Comparison of ENCODE assay signal across 13 cellular contexts in genomic region chr16:32632096-32632495, GRCh38. TPM values are rescaled to one million over a fixed set of nuclear protein-coding genes. Genes with fewer than 3 reads are reported as not detected.
"Had no signal": no experiment of that assay in that cellular context is flagged by ENCODE, and none has a peak within 500 bp of the region (broad histone marks: within the 10 kb centered on the region; RNA-seq: fewer than 3 reads in every experiment).

No MANE protein-coding gene starts in this region.

RNA-seq across cellular contexts. Expression of gene TP53TG3, which starts 43.9 kb away (rescaled TPM):
- total RNA-seq: activated B cell treated with CpG ODN at 0.5 μM for 24 hours; activated CD4-positive, alpha-beta memory T cell treated with anti-CD3 and anti-CD28 coated beads for 36 hours; activated CD4-positive, alpha-beta memory T cell treated with anti-CD3 and anti-CD28 coated beads, Interleukin-2, amount 10 ng/mL, durations not matched to agents 7 days and 5 days; activated CD4-positive, alpha-beta T cell treated with anti-CD3 and anti-CD28 coated beads, Interleukin-2, amount 10 ng/mL, durations not matched to agents 24 days and 14 days; activated CD8-positive, alpha-beta memory T cell treated with anti-CD3 and anti-CD28 coated beads for 36 hours; activated CD8-positive, alpha-beta memory T cell treated with anti-CD3 and anti-CD28 coated beads, Interleukin-2, amount 10 ng/mL, durations not matched to agents 7 days and 5 days; activated CD8-positive, alpha-beta T cell treated with anti-CD3 and anti-CD28 coated beads for 36 hours; activated CD8-positive, alpha-beta T cell treated with anti-CD3 and anti-CD28 coated beads, Interleukin-2, amount 10 ng/mL, durations not matched to agents 7 days and 5 days; T-cell; T-helper 1 cell treated with Interleukin-12 subunit alpha and Interleukin-12 subunit beta and Interleukin-4 antibody, amounts not matched to agents 30 ng/mL and 1 ng/mL, for 36 hours; T-helper 17 cell; T-helper 2 cell treated with Interferon-gamma antibody and Interleukin-4, amounts not matched to agents 100 ng/mL and 5 ng/mL, for 36 hours; WTC11 had no signal
